In genomic region chr7:4631021-4631663, GRCh38 we compare ENCODE assay signal across 1 cellular context.
TF ChIP-seq lines count a peak whose summit lies in the region.

No MANE protein-coding gene starts in this region.

TF ChIP-seq in A549, 52 proteins besides CTCF, POLR2A, EP300 and RAD21 (continued from another document):
- no peak for TF ChIP-seq USF2 (IDR thresholded peaks at IDR 0.05)
- TF ChIP-seq REST (IDR thresholded peaks at IDR 0.05): no peak
- no peak for TF ChIP-seq ATOH8 (CRISPR knock-in tag; IDR thresholded peaks at IDR 0.05; ENCODE audit: low read depth)
- TF ChIP-seq GATA3 (IDR thresholded peaks at IDR 0.05; ENCODE audit: borderline replicate concordance): no peak
- TF ChIP-seq HOXA7 (CRISPR knock-in tag; IDR thresholded peaks at IDR 0.05): no peak
- TF ChIP-seq HMGXB4 (CRISPR knock-in tag; IDR thresholded peaks at IDR 0.05; ENCODE audit: borderline replicate concordance): no peak
- TF ChIP-seq ZSCAN20 (CRISPR knock-in tag; IDR thresholded peaks at IDR 0.05): no peak
